In the genomic region with DNA sequence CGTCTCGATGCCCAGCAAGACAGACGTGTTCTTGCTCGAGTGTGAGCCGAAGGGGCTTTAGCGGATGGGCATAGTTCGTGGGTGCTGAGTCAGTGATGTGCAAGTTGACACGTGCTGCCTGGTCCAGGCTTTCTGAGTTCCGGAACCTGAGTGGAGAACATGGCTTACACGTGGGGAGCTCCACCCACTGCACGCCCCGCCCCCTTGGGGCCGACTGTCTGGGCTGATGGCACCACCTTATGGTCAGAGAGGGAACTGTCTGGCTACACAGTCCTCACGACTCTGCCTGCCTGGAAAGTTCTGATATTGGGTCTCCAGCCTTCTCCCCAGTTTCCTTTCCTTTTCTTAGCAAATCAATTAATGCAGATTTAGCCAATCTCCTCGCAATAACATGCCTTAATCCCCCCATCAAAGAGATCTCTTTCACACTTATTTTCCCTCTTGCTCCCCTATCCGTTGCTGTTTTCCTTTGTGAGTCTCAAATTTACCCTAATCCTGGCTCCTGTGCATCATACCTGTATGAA, we compare ENCODE assay signal across 1 cellular context.
TF ChIP-seq lines count a peak whose summit lies in the region.

No MANE protein-coding gene starts in this region.

TF ChIP-seq in HepG2, 621 proteins besides CTCF, POLR2A, EP300 and RAD21 (continued from another document and continues in another):
- TF ChIP-seq, protein P1, sequence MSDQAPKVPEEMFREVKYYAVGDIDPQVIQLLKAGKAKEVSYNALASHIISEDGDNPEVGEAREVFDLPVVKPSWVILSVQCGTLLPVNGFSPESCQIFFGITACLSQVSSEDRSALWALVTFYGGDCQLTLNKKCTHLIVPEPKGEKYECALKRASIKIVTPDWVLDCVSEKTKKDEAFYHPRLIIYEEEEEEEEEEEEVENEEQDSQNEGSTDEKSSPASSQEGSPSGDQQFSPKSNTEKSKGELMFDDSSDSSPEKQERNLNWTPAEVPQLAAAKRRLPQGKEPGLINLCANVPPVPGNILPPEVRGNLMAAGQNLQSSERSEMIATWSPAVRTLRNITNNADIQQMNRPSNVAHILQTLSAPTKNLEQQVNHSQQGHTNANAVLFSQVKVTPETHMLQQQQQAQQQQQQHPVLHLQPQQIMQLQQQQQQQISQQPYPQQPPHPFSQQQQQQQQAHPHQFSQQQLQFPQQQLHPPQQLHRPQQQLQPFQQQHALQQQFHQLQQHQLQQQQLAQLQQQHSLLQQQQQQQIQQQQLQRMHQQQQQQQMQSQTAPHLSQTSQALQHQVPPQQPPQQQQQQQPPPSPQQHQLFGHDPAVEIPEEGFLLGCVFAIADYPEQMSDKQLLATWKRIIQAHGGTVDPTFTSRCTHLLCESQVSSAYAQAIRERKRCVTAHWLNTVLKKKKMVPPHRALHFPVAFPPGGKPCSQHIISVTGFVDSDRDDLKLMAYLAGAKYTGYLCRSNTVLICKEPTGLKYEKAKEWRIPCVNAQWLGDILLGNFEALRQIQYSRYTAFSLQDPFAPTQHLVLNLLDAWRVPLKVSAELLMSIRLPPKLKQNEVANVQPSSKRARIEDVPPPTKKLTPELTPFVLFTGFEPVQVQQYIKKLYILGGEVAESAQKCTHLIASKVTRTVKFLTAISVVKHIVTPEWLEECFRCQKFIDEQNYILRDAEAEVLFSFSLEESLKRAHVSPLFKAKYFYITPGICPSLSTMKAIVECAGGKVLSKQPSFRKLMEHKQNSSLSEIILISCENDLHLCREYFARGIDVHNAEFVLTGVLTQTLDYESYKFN (CRISPR knock-in tag; conservative IDR thresholded peaks at IDR 0.05): no peak
- TF ChIP-seq ZNF674 (CRISPR knock-in tag; IDR thresholded peaks at IDR 0.05; ENCODE audit: low read depth) (no peak), ZNF513 (CRISPR knock-in tag; conservative IDR thresholded peaks at IDR 0.05) (no peak), HOXA5 (CRISPR knock-in tag; IDR thresholded peaks at IDR 0.05) (no peak), AGO1 (IDR thresholded peaks at IDR 0.05; ENCODE audit: low read depth, low read length, poor library complexity, severe bottlenecking) (no peak), TCF7 (IDR thresholded peaks at IDR 0.05; ENCODE audit: low read depth) (no peak), TCF7L2 (IDR thresholded peaks at IDR 0.05; ENCODE audit: low read depth, low read length) (no peak), ZBTB20 (CRISPR knock-in tag; IDR thresholded peaks at IDR 0.05; ENCODE audit: borderline replicate concordance, low read depth) (no peak), ZNF343 (CRISPR knock-in tag; IDR thresholded peaks at IDR 0.05) (no peak), ARID3A (IDR thresholded peaks at IDR 0.05; ENCODE audit: low read depth, low read length) (no peak), SALL1 (CRISPR knock-in tag; IDR thresholded peaks at IDR 0.05) (peak; percentile 78), ISL2 (CRISPR knock-in tag; IDR thresholded peaks at IDR 0.05) (peak; percentile 48; the same call in 1 of the 2 replicates), ZMAT3 (CRISPR knock-in tag; conservative IDR thresholded peaks at IDR 0.05) (no peak), ATF2 (CRISPR knock-in tag; IDR thresholded peaks at IDR 0.05) (0 out of 2 replicates have a peak, but pooled peaks have one; percentile 40), PTBP1 (IDR thresholded peaks at IDR 0.05; ENCODE audit: low read depth, low read length, poor library complexity, severe bottlenecking) (no peak), ZNF460 (CRISPR knock-in tag; IDR thresholded peaks at IDR 0.05; ENCODE audit: borderline replicate concordance) (no peak), AGO2 (optimal IDR thresholded peaks at IDR 0.05; ENCODE audit: low read depth, low read length) (no peak), RCOR2 (CRISPR knock-in tag; IDR thresholded peaks at IDR 0.05) (peak; percentile 59; the same call in 1 of the 2 replicates), ZNF34 (CRISPR knock-in tag; IDR thresholded peaks at IDR 0.05; ENCODE audit: borderline replicate concordance) (no peak), TAF1 (CRISPR knock-in tag; IDR thresholded peaks at IDR 0.05) (0 out of 2 replicates have a peak, but pooled peaks have one; percentile 40), ZNF317 (CRISPR knock-in tag; IDR thresholded peaks at IDR 0.05) (no peak), ZNF558 (CRISPR knock-in tag; IDR thresholded peaks at IDR 0.05; ENCODE audit: borderline replicate concordance) (no peak), ZNF878 (CRISPR knock-in tag; IDR thresholded peaks at IDR 0.05) (0 out of 2 replicates have a peak, but pooled peaks have one; percentile 27), HMG20B (CRISPR knock-in tag; conservative IDR thresholded peaks at IDR 0.05) (no peak), DNMT3B (CRISPR knock-in tag; conservative IDR thresholded peaks at IDR 0.05) (no peak), NPAS2 (CRISPR knock-in tag; IDR thresholded peaks at IDR 0.05; ENCODE audit: borderline replicate concordance) (no peak), HOXD1 (CRISPR knock-in tag; IDR thresholded peaks at IDR 0.05) (no peak), ZNF652 (CRISPR knock-in tag; IDR thresholded peaks at IDR 0.05; ENCODE audit: borderline replicate concordance, low read depth) (no peak), ZNF572 (CRISPR knock-in tag; IDR thresholded peaks at IDR 0.05) (no peak), MXI1 (IDR thresholded peaks at IDR 0.05; ENCODE audit: borderline replicate concordance, low read depth, low read length) (peak; percentile 95; the same call in 1 of the 3 replicates), CAMTA2 (CRISPR knock-in tag; IDR thresholded peaks at IDR 0.05; ENCODE audit: borderline replicate concordance) (no peak), ZNF709 (CRISPR knock-in tag; IDR thresholded peaks at IDR 0.05) (0 out of 2 replicates have a peak, but pooled peaks have one; percentile 50), ZNF605 (CRISPR knock-in tag; IDR thresholded peaks at IDR 0.05) (no peak; the same call in 1 of the 2 replicates), CC2D1A (CRISPR knock-in tag; IDR thresholded peaks at IDR 0.05) (no peak), XRCC5 (optimal IDR thresholded peaks at IDR 0.05; ENCODE audit: low read length) (peak; percentile 69)
- TF ChIP-seq, protein P2, sequence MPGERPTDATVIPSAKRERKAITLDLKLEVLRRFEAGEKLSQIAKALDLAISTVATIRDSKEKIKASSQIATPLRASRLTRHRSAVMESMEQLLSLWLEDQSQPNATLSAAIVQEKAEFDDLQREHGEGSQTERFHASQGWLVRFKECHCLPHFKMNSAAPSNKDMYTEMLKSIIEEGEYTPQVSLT (CRISPR knock-in tag; IDR thresholded peaks at IDR 0.05; ENCODE audit: borderline replicate concordance, low read depth): no peak
- TF ChIP-seq, protein P3, sequence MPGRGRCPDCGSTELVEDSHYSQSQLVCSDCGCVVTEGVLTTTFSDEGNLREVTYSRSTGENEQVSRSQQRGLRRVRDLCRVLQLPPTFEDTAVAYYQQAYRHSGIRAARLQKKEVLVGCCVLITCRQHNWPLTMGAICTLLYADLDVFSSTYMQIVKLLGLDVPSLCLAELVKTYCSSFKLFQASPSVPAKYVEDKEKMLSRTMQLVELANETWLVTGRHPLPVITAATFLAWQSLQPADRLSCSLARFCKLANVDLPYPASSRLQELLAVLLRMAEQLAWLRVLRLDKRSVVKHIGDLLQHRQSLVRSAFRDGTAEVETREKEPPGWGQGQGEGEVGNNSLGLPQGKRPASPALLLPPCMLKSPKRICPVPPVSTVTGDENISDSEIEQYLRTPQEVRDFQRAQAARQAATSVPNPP (CRISPR knock-in tag; IDR thresholded peaks at IDR 0.05): no peak
- TF ChIP-seq, protein P4, sequence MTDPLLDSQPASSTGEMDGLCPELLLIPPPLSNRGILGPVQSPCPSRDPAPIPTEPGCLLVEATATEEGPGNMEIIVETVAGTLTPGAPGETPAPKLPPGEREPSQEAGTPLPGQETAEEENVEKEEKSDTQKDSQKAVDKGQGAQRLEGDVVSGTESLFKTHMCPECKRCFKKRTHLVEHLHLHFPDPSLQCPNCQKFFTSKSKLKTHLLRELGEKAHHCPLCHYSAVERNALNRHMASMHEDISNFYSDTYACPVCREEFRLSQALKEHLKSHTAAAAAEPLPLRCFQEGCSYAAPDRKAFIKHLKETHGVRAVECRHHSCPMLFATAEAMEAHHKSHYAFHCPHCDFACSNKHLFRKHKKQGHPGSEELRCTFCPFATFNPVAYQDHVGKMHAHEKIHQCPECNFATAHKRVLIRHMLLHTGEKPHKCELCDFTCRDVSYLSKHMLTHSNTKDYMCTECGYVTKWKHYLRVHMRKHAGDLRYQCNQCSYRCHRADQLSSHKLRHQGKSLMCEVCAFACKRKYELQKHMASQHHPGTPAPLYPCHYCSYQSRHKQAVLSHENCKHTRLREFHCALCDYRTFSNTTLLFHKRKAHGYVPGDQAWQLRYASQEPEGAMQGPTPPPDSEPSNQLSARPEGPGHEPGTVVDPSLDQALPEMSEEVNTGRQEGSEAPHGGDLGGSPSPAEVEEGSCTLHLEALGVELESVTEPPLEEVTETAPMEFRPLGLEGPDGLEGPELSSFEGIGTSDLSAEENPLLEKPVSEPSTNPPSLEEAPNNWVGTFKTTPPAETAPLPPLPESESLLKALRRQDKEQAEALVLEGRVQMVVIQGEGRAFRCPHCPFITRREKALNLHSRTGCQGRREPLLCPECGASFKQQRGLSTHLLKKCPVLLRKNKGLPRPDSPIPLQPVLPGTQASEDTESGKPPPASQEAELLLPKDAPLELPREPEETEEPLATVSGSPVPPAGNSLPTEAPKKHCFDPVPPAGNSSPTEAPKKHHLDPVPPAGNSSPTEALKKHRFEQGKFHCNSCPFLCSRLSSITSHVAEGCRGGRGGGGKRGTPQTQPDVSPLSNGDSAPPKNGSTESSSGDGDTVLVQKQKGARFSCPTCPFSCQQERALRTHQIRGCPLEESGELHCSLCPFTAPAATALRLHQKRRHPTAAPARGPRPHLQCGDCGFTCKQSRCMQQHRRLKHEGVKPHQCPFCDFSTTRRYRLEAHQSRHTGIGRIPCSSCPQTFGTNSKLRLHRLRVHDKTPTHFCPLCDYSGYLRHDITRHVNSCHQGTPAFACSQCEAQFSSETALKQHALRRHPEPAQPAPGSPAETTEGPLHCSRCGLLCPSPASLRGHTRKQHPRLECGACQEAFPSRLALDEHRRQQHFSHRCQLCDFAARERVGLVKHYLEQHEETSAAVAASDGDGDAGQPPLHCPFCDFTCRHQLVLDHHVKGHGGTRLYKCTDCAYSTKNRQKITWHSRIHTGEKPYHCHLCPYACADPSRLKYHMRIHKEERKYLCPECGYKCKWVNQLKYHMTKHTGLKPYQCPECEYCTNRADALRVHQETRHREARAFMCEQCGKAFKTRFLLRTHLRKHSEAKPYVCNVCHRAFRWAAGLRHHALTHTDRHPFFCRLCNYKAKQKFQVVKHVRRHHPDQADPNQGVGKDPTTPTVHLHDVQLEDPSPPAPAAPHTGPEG (CRISPR knock-in tag; IDR thresholded peaks at IDR 0.05): 0 out of 2 replicates have a peak, but pooled peaks have one; percentile 38
- TF ChIP-seq, protein P5, sequence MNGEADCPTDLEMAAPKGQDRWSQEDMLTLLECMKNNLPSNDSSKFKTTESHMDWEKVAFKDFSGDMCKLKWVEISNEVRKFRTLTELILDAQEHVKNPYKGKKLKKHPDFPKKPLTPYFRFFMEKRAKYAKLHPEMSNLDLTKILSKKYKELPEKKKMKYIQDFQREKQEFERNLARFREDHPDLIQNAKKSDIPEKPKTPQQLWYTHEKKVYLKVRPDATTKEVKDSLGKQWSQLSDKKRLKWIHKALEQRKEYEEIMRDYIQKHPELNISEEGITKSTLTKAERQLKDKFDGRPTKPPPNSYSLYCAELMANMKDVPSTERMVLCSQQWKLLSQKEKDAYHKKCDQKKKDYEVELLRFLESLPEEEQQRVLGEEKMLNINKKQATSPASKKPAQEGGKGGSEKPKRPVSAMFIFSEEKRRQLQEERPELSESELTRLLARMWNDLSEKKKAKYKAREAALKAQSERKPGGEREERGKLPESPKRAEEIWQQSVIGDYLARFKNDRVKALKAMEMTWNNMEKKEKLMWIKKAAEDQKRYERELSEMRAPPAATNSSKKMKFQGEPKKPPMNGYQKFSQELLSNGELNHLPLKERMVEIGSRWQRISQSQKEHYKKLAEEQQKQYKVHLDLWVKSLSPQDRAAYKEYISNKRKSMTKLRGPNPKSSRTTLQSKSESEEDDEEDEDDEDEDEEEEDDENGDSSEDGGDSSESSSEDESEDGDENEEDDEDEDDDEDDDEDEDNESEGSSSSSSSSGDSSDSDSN (CRISPR knock-in tag; IDR thresholded peaks at IDR 0.05): no peak; the same call in 1 of the 2 replicates
